Comparison of ENCODE assay signal across 8 cellular contexts in genomic region chr9:128066713-128067621, GRCh38. TPM values are rescaled to one million over a fixed set of nuclear protein-coding genes. Genes with fewer than 3 reads are reported as not detected.
DNase-seq lines count a peak whose midpoint lies in the region; ATAC-seq and TF ChIP-seq lines count a peak whose summit lies in the region.

A gene with protein sequence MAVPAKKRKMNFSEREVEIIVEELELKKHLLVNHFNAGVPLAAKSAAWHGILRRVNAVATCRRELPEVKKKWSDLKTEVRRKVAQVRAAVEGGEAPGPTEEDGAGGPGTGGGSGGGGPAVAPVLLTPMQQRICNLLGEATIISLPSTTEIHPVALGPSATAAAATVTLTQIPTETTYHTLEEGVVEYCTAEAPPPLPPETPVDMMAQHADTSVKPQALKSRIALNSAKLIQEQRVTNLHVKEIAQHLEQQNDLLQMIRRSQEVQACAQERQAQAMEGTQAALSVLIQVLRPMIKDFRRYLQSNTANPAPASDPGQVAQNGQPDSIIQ (minus strand): TSS chr9:128067320. CDS start chr9:128067101, 219 bp downstream.

- peaks cover 73% of the 10 kb centered on the region for H3K4me1 Mint-ChIP-seq in CD14-positive monocyte
- H3K4me1 Mint-ChIP-seq in activated CD4-positive, alpha-beta memory T cell treated with anti-CD3 and anti-CD28 coated beads for 36 hours (ENCODE audit: low read depth) = peaks cover 49% of the 10 kb centered on the region

- WGBS in right lobe of liver (ENCODE audit: insufficient coverage, low coverage, low lambda C conversion rate, missing lambda C conversion rate) = 4% methylated on average over 22 of the region's 53 CpGs

- no peak for TF ChIP-seq POLR2A in right lobe of liver (IDR thresholded peaks at IDR 0.05)

- CTCF ChIA-PET in activated CD4-positive, alpha-beta memory T cell treated with anti-CD3 and anti-CD28 coated beads for 36 hours (lab: Charles Lee) = interaction anchor here (0.9 to 1.9 kb wide), 9 partner anchors 14 to 124 kb away, joined by 3 to 10 read pairs (median 4); partner anchors contain the start of gene EEIG1

- H3K9me3 ChIP-seq in duodenal mucosa (ENCODE audit: control insufficient read depth in 1 of 2, low read length in 2 of 2) (no peaks in the 10 kb centered on the region), right lobe of liver (no peaks in the 10 kb centered on the region)

- no peaks in the 10 kb centered on the region for H3K27me3 ChIP-seq in duodenal mucosa (ENCODE audit: control insufficient read depth in 1 of 2, insufficient read depth in 2 of 2, low read length in 2 of 2)
- no peaks in the 10 kb centered on the region for H3K27me3 ChIP-seq in right lobe of liver

- peaks cover 0 to 2% (median 0%) of the 10 kb centered on the region in 7 donors for H3K9me3 Mint-ChIP-seq in CD14-positive monocyte
- H3K9me3 Mint-ChIP-seq in activated CD4-positive, alpha-beta memory T cell treated with anti-CD3 and anti-CD28 coated beads for 36 hours = no peaks in the 10 kb centered on the region

- no peak for TF ChIP-seq CTCF in CD14-positive monocyte (IDR thresholded peaks at IDR 0.05)
- TF ChIP-seq CTCF in right lobe of liver (IDR thresholded peaks at IDR 0.05) = no peak

- H3K36me3 ChIP-seq in duodenal mucosa (ENCODE audit: control insufficient read depth in 1 of 2, insufficient read depth in 2 of 2, low read length in 2 of 2) (peaks cover 8 to 17% of the 10 kb centered on the region in 2 donors), right lobe of liver (no peaks in the 10 kb centered on the region)

- peak; percentile 97 for DNase-seq in CD14-positive monocyte (ENCODE audit: low spot score)
- DNase-seq in NCI-H82 (lab: John Stamatoyannopoulos, UW) = peak; percentile 99
- DNase-seq in activated CD4-positive, alpha-beta memory T cell treated with anti-CD3 and anti-CD28 coated beads for 36 hours = peak; percentile 98
- DNase-seq in right lobe of liver = peak; percentile 96 to 98 (median 98)
- DNase-seq in stimulated activated CD4-positive, alpha-beta T cell treated with anti-CD3 and anti-CD28 coated beads, Interleukin-4, amount 100 ng/mL, for 4 hours = peak; percentile 91 to 97

- peak within 1 kb of the TSS; percentile 94 to 96 for H3K9ac ChIP-seq in duodenal mucosa (ENCODE audit: low read depth in 1 of 2, low read length in 2 of 2)

- H3K27ac Mint-ChIP-seq in CD14-positive monocyte = peak within 1 kb of the TSS in 2 of 7 donors; percentile 54 to 87
- H3K27ac Mint-ChIP-seq in activated CD4-positive, alpha-beta memory T cell treated with anti-CD3 and anti-CD28 coated beads for 36 hours = no peak within 1 kb of the TSS

- peaks cover 0 to 5% (median 0%) of the 10 kb centered on the region in 3 donors for H3K27me3 Mint-ChIP-seq in CD14-positive monocyte (ENCODE audit: low read depth in 3 of 3)
- no peaks in the 10 kb centered on the region for H3K27me3 Mint-ChIP-seq in activated CD4-positive, alpha-beta memory T cell treated with anti-CD3 and anti-CD28 coated beads for 36 hours

- H3K27ac ChIP-seq in duodenal mucosa (ENCODE audit: low read depth, low read length) (peak within 1 kb of the TSS; percentile 97), right lobe of liver (peak within 1 kb of the TSS; percentile 93 to 95 (median 94))

- intact Hi-C loops in CD14-positive monocyte (cut with micrococcal nuclease) = no loop called here
- intact Hi-C loops in activated CD4-positive, alpha-beta memory T cell treated with anti-CD3 and anti-CD28 coated beads for 36 hours (cut with micrococcal nuclease) = loop anchor here (1.0 to 10.0 kb wide), 2 partner anchors 40 to 292 kb away; partner anchors contain the start of gene SH2D3C
- intact Hi-C loops in right lobe of liver (cut with DNase I) = no loop called here

- ATAC-seq in GM19397 (IDR thresholded peaks at IDR 0.05; ENCODE audit: unreplicated experiment) (peak; percentile 48), HG03571 (IDR thresholded peaks at IDR 0.05; ENCODE audit: unreplicated experiment) (peak; percentile 59), right lobe of liver (peak; percentile 71 to 82 (median 74))

- H3K4me3 ChIP-seq in duodenal mucosa (ENCODE audit: low read depth in 1 of 2, low read length in 2 of 2) (peak within 1 kb of the TSS; percentile 92 to 93), right lobe of liver (peak within 1 kb of the TSS; percentile 86 to 96 (median 88))

- peak within 1 kb of the TSS in 1 of 2 donors; percentile 76 for H3K4me3 Mint-ChIP-seq in CD14-positive monocyte
- H3K4me3 Mint-ChIP-seq in activated CD4-positive, alpha-beta memory T cell treated with anti-CD3 and anti-CD28 coated beads for 36 hours = peak within 1 kb of the TSS; percentile 96

- H3K4me1 ChIP-seq in duodenal mucosa (ENCODE audit: control insufficient read depth in 1 of 2, insufficient read depth in 2 of 2, low read length in 2 of 2) (peaks cover 31 to 43% of the 10 kb centered on the region in 2 donors), right lobe of liver (peaks cover 0 to 46% (median 16%) of the 10 kb centered on the region in 4 donors)

- peaks cover 10 to 19% of the 10 kb centered on the region in 2 donors for H3K36me3 Mint-ChIP-seq in CD14-positive monocyte
- H3K36me3 Mint-ChIP-seq in activated CD4-positive, alpha-beta memory T cell treated with anti-CD3 and anti-CD28 coated beads for 36 hours = peaks cover 13% of the 10 kb centered on the region

- POLR2A ChIA-PET in activated CD4-positive, alpha-beta memory T cell treated with anti-CD3 and anti-CD28 coated beads for 36 hours (lab: Charles Lee) = interaction anchor here (1.2 to 2.0 kb wide), 2 partner anchors 12 to 27 kb away, joined by 7 to 8 read pairs; no protein-coding TSS in a partner anchor

RNA-seq across cellular contexts. Expression of the gene that starts here (rescaled TPM):
- 1 to 10 TPM; 4.6 to 5.6 TPM for polyA plus RNA-seq in CD14-positive monocyte
- 10 to 100 TPM; 10.2 to 14.5 TPM for total RNA-seq in activated CD4-positive, alpha-beta memory T cell treated with anti-CD3 and anti-CD28 coated beads for 36 hours
- total RNA-seq in right lobe of liver = 1 to 10 TPM; 3.9 to 6.8 (median 5.7) TPM

Comparison
In these comparisons a context has a peak if more than half of its experiments do, and no peak if none do; other contexts are left out.
1. Peak in every context shown above with its lines: DNase-seq, ATAC-seq, H3K4me3 ChIP-seq and H3K27ac ChIP-seq.